ENCODE assay signal across 11 cellular contexts in genomic region chr16:81544691-81545365, GRCh38.
A peak's percentile ranks its signal among the peaks of the same experiment; 100 is the strongest.
DNase-seq lines count a peak whose midpoint lies in the region; ATAC-seq and TF ChIP-seq lines count a peak whose summit lies in the region.
"Had no signal": no experiment of that assay in that cellular context is flagged by ENCODE, and none has a peak within 500 bp of the region (broad histone marks: within the 10 kb centered on the region; RNA-seq: fewer than 3 reads in every experiment).

No MANE protein-coding gene starts in this region.

- TF ChIP-seq CTCF in GM12865 (IDR thresholded peaks at IDR 0.05; ENCODE audit: insufficient read depth, low read depth, low read length, missing control alignments) (no peak), NB4 (IDR thresholded peaks at IDR 0.05; ENCODE audit: low read depth, low read length) (no peak), spleen (IDR thresholded peaks at IDR 0.05 in 8 of 11, conservative IDR thresholded peaks at IDR 0.05 in 3 of 11) (no peak)

- WGBS in spleen, 5 donors = 59 to 76% (median 69%) methylated on average over 13 of the region's 13 CpGs

- H3K36me3 ChIP-seq in spleen = peaks cover 0 to 11% (median 0%) of the 10 kb centered on the region in 6 donors
- H3K36me3 ChIP-seq: gastroesophageal sphincter had no signal

- ATAC-seq in GM21360 (IDR thresholded peaks at IDR 0.05; ENCODE audit: unreplicated experiment) = no peak
- ATAC-seq: gastroesophageal sphincter; stimulated activated naive CD8-positive, alpha-beta T cell treated with anti-CD3 and anti-CD28 coated beads, Interleukin-15, amount 100 ng/mL, for 72 hours had no signal

- peaks cover 20 to 100% (median 64%) of the 10 kb centered on the region in 6 donors for H3K4me1 ChIP-seq in spleen

- H3K4me3 ChIP-seq in GM12865 (ENCODE audit: low read depth, low read length) = no peak overlapping the region
- peak overlapping the region; percentile 35 for H3K4me3 ChIP-seq in NB4 (ENCODE audit: low read depth, low read length)
- H3K4me3 ChIP-seq in spleen = peak overlapping the region in 1 of 8 donors; percentile 16
- H3K4me3 ChIP-seq: gastroesophageal sphincter had no signal

- peak overlapping the region in 7 of 8 donors; percentile 6 to 61 (median 36) for H3K27ac ChIP-seq in spleen
- H3K27ac ChIP-seq: gastroesophageal sphincter had no signal

- TF ChIP-seq POLR2A in NB4 (IDR thresholded peaks at IDR 0.05; ENCODE audit: extremely low read depth, insufficient read length) (no peak), spleen (IDR thresholded peaks at IDR 0.05) (no peak)

- H3K9me3 ChIP-seq in spleen = no peaks in the 10 kb centered on the region
- H3K9me3 ChIP-seq: gastroesophageal sphincter had no signal

- no peaks in the 10 kb centered on the region for H3K27me3 ChIP-seq in spleen (replicated peaks in 1 of 7)
- H3K27me3 ChIP-seq: gastroesophageal sphincter had no signal

- intact Hi-C loops in spleen (cut with DNase I; ENCODE audit: low total_unique reads) = no loop called here

- peak; percentile 31 for DNase-seq in GM12865 (ENCODE audit: low read depth)
- peak; percentile 85 for DNase-seq in NB4 (ENCODE audit: low read depth)
- peak; percentile 74 for DNase-seq in fibroblast of gingiva (ENCODE audit: low read depth)
- DNase-seq in spleen = peak; percentile 61
- DNase-seq in activated naive CD4-positive, alpha-beta T cell treated with Interleukin-2 at 50 U/mL for 16 hours = no peak
- no peak for DNase-seq in stimulated activated CD4-positive, alpha-beta T cell treated with anti-CD3 and anti-CD28 coated beads, Interleukin-4, amount 100 ng/mL, for 4 hours
- DNase-seq: NCI-H146; OCI-M1; stimulated activated naive CD8-positive, alpha-beta T cell treated with anti-CD3 and anti-CD28 coated beads, Interleukin-15, amount 100 ng/mL, for 72 hours had no signal

Comparison
In these comparisons a context has a peak if more than half of its experiments do, and no peak if none do; other contexts are left out.
1. DNase-seq: peak in GM12865 (single experiment), NB4 (single experiment), fibroblast of gingiva (single experiment) and spleen (single experiment); none in activated naive CD4-positive, alpha-beta T cell treated with Interleukin-2 at 50 U/mL for 16 hours (single experiment) and stimulated activated CD4-positive, alpha-beta T cell treated with anti-CD3 and anti-CD28 coated beads, Interleukin-4, amount 100 ng/mL, for 4 hours (0 of 2).